In the genomic region with DNA sequence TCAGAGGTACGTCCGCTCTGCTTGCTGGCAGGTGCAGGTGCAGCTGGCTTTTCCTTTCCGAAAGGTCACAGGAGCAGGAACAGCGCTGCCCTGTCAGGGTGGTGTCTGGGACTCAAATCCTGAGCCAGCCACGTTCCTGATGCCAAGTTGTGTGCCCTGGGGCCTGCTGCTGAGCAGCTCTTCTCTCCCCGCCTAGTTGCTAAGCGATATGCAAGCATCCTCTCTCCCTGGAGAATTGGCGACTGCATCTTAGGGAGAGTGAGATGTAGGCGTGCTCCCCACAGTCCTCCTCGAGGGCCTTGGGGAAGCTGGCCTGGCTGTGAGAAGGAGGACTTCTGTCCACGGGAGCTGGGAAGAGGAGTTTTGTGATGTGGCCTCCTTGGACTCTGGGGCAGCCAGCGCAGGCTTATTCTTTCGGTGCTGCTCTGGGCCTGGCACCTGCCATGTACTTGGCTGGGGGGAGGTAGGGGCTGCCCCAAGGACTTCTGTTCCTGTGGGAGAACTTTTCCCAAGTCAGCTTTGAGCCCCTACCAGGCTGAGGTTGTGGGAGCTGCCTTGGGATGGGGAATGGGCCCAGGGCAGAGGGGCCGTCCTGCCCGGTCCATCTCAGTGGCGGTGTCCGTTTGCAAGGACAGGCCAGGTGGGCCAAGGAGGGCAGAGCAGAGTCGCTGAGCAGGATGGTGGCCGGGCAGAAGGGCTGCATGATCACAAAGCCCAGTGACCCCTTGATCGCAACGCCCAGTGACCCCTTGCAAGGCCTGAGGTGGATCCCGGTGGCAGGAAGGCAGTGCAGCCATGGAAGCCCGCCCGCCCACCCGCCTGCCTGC, we compare ENCODE assay signal across 18 cellular contexts.
"Had no signal": no experiment of that assay in that cellular context is flagged by ENCODE, and none has a peak within 500 bp of the region (broad histone marks: within the 10 kb centered on the region; RNA-seq: fewer than 3 reads in every experiment).

No MANE protein-coding gene starts in this region.

- H3K27ac Mint-ChIP-seq: activated naive CD4-positive, alpha-beta T cell treated with anti-CD3 and anti-CD28 coated beads, Interleukin-2, amount 50 U/mL, for 24 hours; activated T-helper 2 cell treated with anti-CD3 and anti-CD28 coated beads, Interferon-gamma antibody, Interleukin-2, Interleukin-4, amounts not matched to agents 10 μg/mL and 5 μg/mL and 100 μg/mL, durations not matched to agents 14 hours and 24 hours and 36 hours; memory B cell; type B pancreatic cell had no signal

- H3K36me3 ChIP-seq: adrenal gland, prostate gland, suprapubic skin had no signal

- H3K36me3 Mint-ChIP-seq: activated naive CD4-positive, alpha-beta T cell treated with anti-CD3 and anti-CD28 coated beads, Interleukin-2, amount 50 U/mL, for 24 hours; memory B cell; naive thymus-derived CD8-positive, alpha-beta T cell; type B pancreatic cell had no signal

- ATAC-seq: activated CD4-positive, CD25-positive, alpha-beta regulatory T cell treated with anti-CD3 and anti-CD28 coated beads, Interleukin-2, amount 50 U/mL, for 24 hours; naive thymus-derived CD8-positive, alpha-beta T cell; right cardiac atrium; stimulated activated naive CD8-positive, alpha-beta T cell treated with anti-CD3 and anti-CD28 coated beads, Interleukin-15, Interleukin-2, amounts not matched to agents 100 U/mL and 50 U/mL, for 24 hours had no signal

- H3K27me3 Mint-ChIP-seq: activated naive CD4-positive, alpha-beta T cell treated with anti-CD3 and anti-CD28 coated beads, Interleukin-2, amount 50 U/mL, for 24 hours had no signal

- H3K4me3 ChIP-seq: adrenal gland, left ventricle myocardium inferior, prostate gland, suprapubic skin had no signal

- H3K9me3 Mint-ChIP-seq: activated naive CD4-positive, alpha-beta T cell treated with anti-CD3 and anti-CD28 coated beads, Interleukin-2, amount 50 U/mL, for 24 hours; activated T-helper 2 cell treated with anti-CD3 and anti-CD28 coated beads, Interferon-gamma antibody, Interleukin-2, Interleukin-4, amounts not matched to agents 10 μg/mL and 5 μg/mL and 100 μg/mL, durations not matched to agents 14 hours and 24 hours and 36 hours; memory B cell; naive thymus-derived CD8-positive, alpha-beta T cell; type B pancreatic cell had no signal

- H3K27ac ChIP-seq: adrenal gland, left ventricle myocardium inferior, prostate gland, suprapubic skin had no signal

- H3K27me3 ChIP-seq: adrenal gland had no signal

- H3K4me1 Mint-ChIP-seq: activated naive CD4-positive, alpha-beta T cell treated with anti-CD3 and anti-CD28 coated beads, Interleukin-2, amount 50 U/mL, for 24 hours had no signal

- H3K4me1 ChIP-seq: prostate gland had no signal

- H3K4me3 Mint-ChIP-seq: activated naive CD4-positive, alpha-beta T cell treated with anti-CD3 and anti-CD28 coated beads, Interleukin-2, amount 50 U/mL, for 24 hours; memory B cell; naive thymus-derived CD8-positive, alpha-beta T cell; type B pancreatic cell had no signal

- H3K9me3 ChIP-seq: adrenal gland, left ventricle myocardium inferior, prostate gland, suprapubic skin had no signal

- DNase-seq: activated CD4-positive, alpha-beta T cell treated with anti-CD3 and anti-CD28 coated beads, Interleukin-2, amount 50 U/mL, for 1 hour; activated T-cell treated with anti-CD3 and anti-CD28 coated beads, Interleukin-2, amount 50 U/mL, for 1 hour; effector CD4-positive, alpha-beta T cell; hippocampal formation; left ventricle myocardium inferior; small intestine; stimulated activated naive CD8-positive, alpha-beta T cell treated with anti-CD3 and anti-CD28 coated beads, Interleukin-15, Interleukin-2, amounts not matched to agents 100 U/mL and 50 U/mL, for 24 hours; T1000 had no signal
